In the genomic region with DNA sequence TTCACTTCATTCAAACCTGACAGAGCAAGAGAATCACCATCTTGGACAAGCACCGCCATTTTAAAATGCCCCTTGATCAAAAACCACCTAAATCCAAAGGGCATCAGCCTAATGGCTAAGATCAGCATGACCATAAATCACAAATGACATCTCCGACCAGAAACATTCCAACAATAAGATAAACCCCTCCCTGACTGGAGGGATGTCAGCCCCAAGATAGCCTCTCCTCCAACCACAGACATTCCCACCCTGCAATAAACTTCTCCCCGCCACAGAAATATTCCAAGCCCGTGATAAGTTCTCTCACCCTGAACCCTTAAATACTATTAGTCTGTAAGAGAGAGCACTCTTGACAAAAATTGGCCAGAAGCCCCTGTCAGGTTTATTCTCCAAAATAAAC, we compare ENCODE assay signal across 25 cellular contexts. TPM values are rescaled to one million over a fixed set of nuclear protein-coding genes. Genes with fewer than 3 reads are reported as not detected.
"Had no signal": no experiment of that assay in that cellular context is flagged by ENCODE, and none has a peak within 500 bp of the region (broad histone marks: within the 10 kb centered on the region; RNA-seq: fewer than 3 reads in every experiment).

No MANE protein-coding gene starts in this region.

- H3K36me3 ChIP-seq: esophagus squamous epithelium, gastrocnemius medialis, neural progenitor cell, prostate gland, right atrium auricular region, stomach, thyroid gland, vagina had no signal

- H3K27me3 ChIP-seq: esophagus squamous epithelium, gastrocnemius medialis, neural progenitor cell, right atrium auricular region, stomach, thyroid gland, vagina had no signal

- H3K9me3 ChIP-seq: esophagus squamous epithelium, gastrocnemius medialis, prostate gland, right atrium auricular region, stomach, thyroid gland, vagina had no signal

- H3K4me1 Mint-ChIP-seq: memory B cell; naive thymus-derived CD4-positive, alpha-beta T cell; nephron; neural progenitor cell; stimulated activated effector memory CD8-positive, alpha-beta T cell treated with anti-CD3 and anti-CD28 coated beads, Interleukin-12 subunit alpha, Interleukin-12 subunit beta, amount 100 ng/mL, for 72 hours had no signal

- H3K4me3 Mint-ChIP-seq: memory B cell; naive thymus-derived CD4-positive, alpha-beta T cell; nephron; neural progenitor cell; stimulated activated effector memory CD8-positive, alpha-beta T cell treated with anti-CD3 and anti-CD28 coated beads, Interleukin-12 subunit alpha, Interleukin-12 subunit beta, amount 100 ng/mL, for 72 hours had no signal

- H3K36me3 Mint-ChIP-seq: memory B cell; naive thymus-derived CD4-positive, alpha-beta T cell; stimulated activated effector memory CD8-positive, alpha-beta T cell treated with anti-CD3 and anti-CD28 coated beads, Interleukin-12 subunit alpha, Interleukin-12 subunit beta, amount 100 ng/mL, for 72 hours had no signal

- H3K4me2 ChIP-seq: neural progenitor cell had no signal

- ATAC-seq: gastrocnemius medialis; left lobe of liver; naive thymus-derived CD4-positive, alpha-beta T cell; sciatic nerve; stimulated activated effector memory CD8-positive, alpha-beta T cell treated with anti-CD3 and anti-CD28 coated beads, Interleukin-12 subunit alpha, Interleukin-12 subunit beta, amount 100 ng/mL, for 72 hours had no signal

- H3K4me1 ChIP-seq: esophagus squamous epithelium, gastrocnemius medialis, neural progenitor cell, prostate gland, right atrium auricular region, stomach, thyroid gland, vagina had no signal

- H3K9me3 Mint-ChIP-seq: memory B cell, nephron, neural progenitor cell had no signal

- FAIRE-seq: endothelial cell of umbilical vein, kidney had no signal

- H3K27ac ChIP-seq: coronary artery, esophagus squamous epithelium, gastrocnemius medialis, neural progenitor cell, prostate gland, right atrium auricular region, stomach, thyroid gland, vagina had no signal

- H3K27ac Mint-ChIP-seq: memory B cell; naive thymus-derived CD4-positive, alpha-beta T cell; nephron; neural progenitor cell; stimulated activated effector memory CD8-positive, alpha-beta T cell treated with anti-CD3 and anti-CD28 coated beads, Interleukin-12 subunit alpha, Interleukin-12 subunit beta, amount 100 ng/mL, for 72 hours had no signal

- H3K4me3 ChIP-seq: coronary artery, esophagus squamous epithelium, gastrocnemius medialis, lung, neural progenitor cell, prostate gland, right atrium auricular region, stomach, thyroid gland, vagina had no signal

- H3K9ac ChIP-seq: neural progenitor cell had no signal

- DNase-seq: dermis blood vessel endothelial cell; effector memory CD4-positive, alpha-beta T cell; esophagus squamous epithelium; gastrocnemius medialis; head of caudate nucleus; kidney; naive thymus-derived CD4-positive, alpha-beta T cell; stimulated activated CD4-positive, alpha-beta T cell treated with anti-CD3 and anti-CD28 coated beads, Interleukin-2, amount 100 ng/mL, for 24 hours; stimulated activated CD4-positive, alpha-beta T cell treated with anti-CD3 and anti-CD28 coated beads, Interleukin-4, amount 100 ng/mL, for 24 hours; stimulated activated naive CD4-positive, alpha-beta T cell treated with Interleukin-2 at 50 U/mL for 16 hours; stomach; thyroid gland had no signal

RNA-seq across cellular contexts. Expression of a gene that starts 21.6 kb away (rescaled TPM):
- total RNA-seq: mononuclear cell; naive thymus-derived CD4-positive, alpha-beta T cell; vagina had no signal
- polyA plus RNA-seq: naive thymus-derived CD4-positive, alpha-beta T cell had no signal
